Comparison of ENCODE assay signal across 16 cellular contexts in genomic region chr4:6815029-6815836, GRCh38.
"Had no signal": no experiment of that assay in that cellular context is flagged by ENCODE, and none has a peak within 500 bp of the region (broad histone marks: within the 10 kb centered on the region; RNA-seq: fewer than 3 reads in every experiment).

No MANE protein-coding gene starts in this region.

- ATAC-seq: activated CD8-positive, alpha-beta T cell treated with anti-CD3 and anti-CD28 coated beads, Interleukin-2, amount 10 ng/mL, durations not matched to agents 7 days and 5 days; left colon had no signal

- H3K9me3 ChIP-seq: thyroid gland, vagina had no signal

- H3K27ac Mint-ChIP-seq: activated CD8-positive, alpha-beta T cell treated with anti-CD3 and anti-CD28 coated beads, Interleukin-2, amount 10 ng/mL, durations not matched to agents 7 days and 5 days; activated naive CD4-positive, alpha-beta T cell treated with anti-CD3 and anti-CD28 coated beads, Interleukin-2, amount 50 U/mL, for 24 hours; endodermal cell; memory B cell had no signal

- H3K27ac ChIP-seq: brain microvascular endothelial cell, thyroid gland, vagina, WERI-Rb-1 had no signal

- DNase-seq: activated CD4-positive, alpha-beta T cell treated with anti-CD3 and anti-CD28 coated beads for 4 hours; activated CD8-positive, alpha-beta T cell treated with anti-CD3 and anti-CD28 coated beads, Interleukin-2, amount 10 ng/mL, durations not matched to agents 7 days and 5 days; amygdala; brain microvascular endothelial cell; dermis blood vessel endothelial cell; endodermal cell; left colon; stimulated activated CD4-positive, alpha-beta T cell treated with anti-CD3 and anti-CD28 coated beads, Interleukin-4, amount 100 ng/mL, for 1 hour; stimulated activated CD8-positive, alpha-beta memory T cell treated with anti-CD3 and anti-CD28 coated beads, Interleukin-4, amount 100 ng/mL, for 48 hours; T1000; thyroid gland; WERI-Rb-1 had no signal

- H3K27me3 Mint-ChIP-seq: activated naive CD4-positive, alpha-beta T cell treated with anti-CD3 and anti-CD28 coated beads, Interleukin-2, amount 50 U/mL, for 24 hours; memory B cell; natural killer cell treated with Interleukin-12 subunit alpha and Interleukin-12 subunit beta and Interleukin-15 and Interleukin-18, amount 100 ng/mL, for 72 hours had no signal

- H3K27me3 ChIP-seq: brain microvascular endothelial cell, thyroid gland, vagina had no signal

- H3K4me3 Mint-ChIP-seq: activated CD8-positive, alpha-beta T cell treated with anti-CD3 and anti-CD28 coated beads, Interleukin-2, amount 10 ng/mL, durations not matched to agents 7 days and 5 days; activated naive CD4-positive, alpha-beta T cell treated with anti-CD3 and anti-CD28 coated beads, Interleukin-2, amount 50 U/mL, for 24 hours; endodermal cell; memory B cell; natural killer cell treated with Interleukin-12 subunit alpha and Interleukin-12 subunit beta and Interleukin-15 and Interleukin-18, amount 100 ng/mL, for 72 hours had no signal

- H3K36me3 ChIP-seq: brain microvascular endothelial cell, thyroid gland, vagina, WERI-Rb-1 had no signal

- H3K4me3 ChIP-seq: thyroid gland, vagina had no signal
